ENCODE assay signal across 8 cellular contexts in genomic region chr9:34646211-34647083, GRCh38. TPM values are rescaled to one million over a fixed set of nuclear protein-coding genes. Genes with fewer than 3 reads are reported as not detected.
A peak's percentile ranks its signal among the peaks of the same experiment; 100 is the strongest.
DNase-seq lines count a peak whose midpoint lies in the region; ATAC-seq and TF ChIP-seq lines count a peak whose summit lies in the region.

Gene GALT, plus strand, starts transcription at chr9:34646675. Its CDS starts 30 bp downstream, at chr9:34646705.

- H2AFZ ChIP-seq in GM23248 (peak within 1 kb of the TSS; percentile 95), fibroblast of lung (ENCODE audit: low read length) (peak within 1 kb of the TSS; percentile 99)

- H3K79me2 ChIP-seq in GM23248 (ENCODE audit: insufficient read depth): peaks cover 15% of the 10 kb centered on the region
- H3K79me2 ChIP-seq in fibroblast of lung (ENCODE audit: control insufficient read depth, insufficient read depth, low read length): peaks cover 10% of the 10 kb centered on the region

- intact Hi-C loops in natural killer cell (cut with micrococcal nuclease): loop anchor here (1.0 to 5.0 kb wide), 3 partner anchors 9 to 34 kb away; partner anchors contain the start of genes RPP25L and SIGMAR1

- H3K36me3 ChIP-seq in GM23248 (ENCODE audit: low read depth): no peaks in the 10 kb centered on the region
- peaks cover 6% of the 10 kb centered on the region for H3K36me3 ChIP-seq in fibroblast of lung (ENCODE audit: control insufficient read depth, insufficient read depth, low read length)

- peaks cover 13% of the 10 kb centered on the region; the same call in 1 of the 2 replicates for H3F3A ChIP-seq in GM23248 (ENCODE audit: insufficient read depth)

- H3K27me3 ChIP-seq in GM23248 (replicated peaks; ENCODE audit: insufficient read depth) (no peaks in the 10 kb centered on the region), fibroblast of lung (ENCODE audit: control insufficient read depth, insufficient read depth, low read length) (no peaks in the 10 kb centered on the region)

- H3K4me2 ChIP-seq in GM23248 (ENCODE audit: unreplicated experiment): peak within 1 kb of the TSS; percentile 80
- peak within 1 kb of the TSS; percentile 99 for H3K4me2 ChIP-seq in fibroblast of lung (ENCODE audit: extremely low read depth, insufficient read depth, low read length)

- H3K27me3 Mint-ChIP-seq in activated T-helper 17 cell treated with anti-CD3 and anti-CD28 coated beads, Interleukin-2, amount 50 U/mL, for 72 hours: no peaks in the 10 kb centered on the region
- no peaks in the 10 kb centered on the region for H3K27me3 Mint-ChIP-seq in natural killer cell (ENCODE audit: low read depth in 2 of 2)

- TF ChIP-seq CTCF in fibroblast of lung (conservative IDR thresholded peaks at IDR 0.05 in 1 of 2, IDR thresholded peaks at IDR 0.05 in 1 of 2; ENCODE audit: low read depth in 1 of 2, low read length in 2 of 2) (peak; percentile 54 to 67), natural killer cell (IDR thresholded peaks at IDR 0.05) (peak; percentile 46)

- DNase-seq in EH (ENCODE audit: low read depth): peak; percentile 86
- peak; percentile 89 for DNase-seq in GM23248
- DNase-seq in Kasumi-1 (lab: John Stamatoyannopoulos, UW): peak; percentile 85 to 87
- peak; percentile 87 for DNase-seq in RPMI7951 (ENCODE audit: low read depth)
- DNase-seq in fibroblast of lung (ENCODE audit: low read depth in 2 of 2): peak; percentile 77 to 80
- peak; percentile 96 for DNase-seq in natural killer cell
- DNase-seq in stimulated activated naive CD4-positive, alpha-beta T cell (lab: John Stamatoyannopoulos, UW): peak; percentile 83 to 97 (median 91)

- no peaks in the 10 kb centered on the region for H3K9me3 Mint-ChIP-seq in activated T-helper 17 cell treated with anti-CD3 and anti-CD28 coated beads, Interleukin-2, amount 50 U/mL, for 72 hours
- H3K9me3 Mint-ChIP-seq in natural killer cell: no peaks in the 10 kb centered on the region

- H3K27ac ChIP-seq in GM23248 (peak within 1 kb of the TSS; percentile 74), fibroblast of lung (ENCODE audit: insufficient read depth, low read length) (peak within 1 kb of the TSS; percentile 67)

- ATAC-seq in activated T-helper 17 cell treated with anti-CD3 and anti-CD28 coated beads, Interleukin-2, amount 50 U/mL, for 72 hours (replicated peaks): peak; percentile 92
- ATAC-seq in natural killer cell: peak; percentile 93 to 96 (median 94)

- H3K4me3 Mint-ChIP-seq in activated T-helper 17 cell treated with anti-CD3 and anti-CD28 coated beads, Interleukin-2, amount 50 U/mL, for 72 hours: peak within 1 kb of the TSS; percentile 95
- peak within 1 kb of the TSS; percentile 89 for H3K4me3 Mint-ChIP-seq in natural killer cell

- peaks cover 20% of the 10 kb centered on the region for H3K4me1 Mint-ChIP-seq in activated T-helper 17 cell treated with anti-CD3 and anti-CD28 coated beads, Interleukin-2, amount 50 U/mL, for 72 hours
- H3K4me1 Mint-ChIP-seq in natural killer cell: peaks cover 22 to 26% of the 10 kb centered on the region in 2 donors

- H3K27ac Mint-ChIP-seq in activated T-helper 17 cell treated with anti-CD3 and anti-CD28 coated beads, Interleukin-2, amount 50 U/mL, for 72 hours: peak within 1 kb of the TSS; percentile 88
- H3K27ac Mint-ChIP-seq in natural killer cell: peak within 1 kb of the TSS; percentile 77 to 89

- H3K9me3 ChIP-seq in GM23248 (ENCODE audit: low read depth) (no peaks in the 10 kb centered on the region), fibroblast of lung (ENCODE audit: control insufficient read depth, insufficient read depth, low read depth, low read length) (no peaks in the 10 kb centered on the region)

- H3K4me1 ChIP-seq in GM23248 (ENCODE audit: insufficient read depth) (peaks cover 16% of the 10 kb centered on the region), fibroblast of lung (ENCODE audit: control insufficient read depth, extremely low read depth, insufficient read depth, low read length) (peaks cover 16% of the 10 kb centered on the region)

- 5% methylated on average over 32 to 43 of the region's 43 CpGs for WGBS in GM23248 (ENCODE audit: low coverage in 1 of 2, low lambda C conversion rate in 2 of 2, missing lambda C conversion rate in 2 of 2), 2 experiments

- in situ Hi-C loops in GM23248 (cut with MboI): no loop called here

- peaks cover 40% of the 10 kb centered on the region for H3K36me3 Mint-ChIP-seq in activated T-helper 17 cell treated with anti-CD3 and anti-CD28 coated beads, Interleukin-2, amount 50 U/mL, for 72 hours (ENCODE audit: low read depth)
- H3K36me3 Mint-ChIP-seq in natural killer cell: no peaks in the 10 kb centered on the region

- H3K9me2 ChIP-seq in GM23248 (ENCODE audit: insufficient read depth): no peaks in the 10 kb centered on the region

- H3K9ac ChIP-seq in GM23248 (peak within 1 kb of the TSS; percentile 85), fibroblast of lung (ENCODE audit: insufficient read depth, low read length) (peak within 1 kb of the TSS; percentile 79)

- H3K4me3 ChIP-seq in GM23248: peak within 1 kb of the TSS; percentile 78
- peak within 1 kb of the TSS; percentile 73 to 89 (median 82) for H3K4me3 ChIP-seq in fibroblast of lung (replicated peaks in 1 of 4; ENCODE audit: control extremely low read depth in 1 of 4, insufficient read depth in 1 of 4, low read depth in 3 of 4, low read length in 4 of 4)

- H4K20me1 ChIP-seq in GM23248 (ENCODE audit: insufficient read depth) (no peaks in the 10 kb centered on the region), fibroblast of lung (ENCODE audit: control insufficient read depth, extremely low read depth, insufficient read depth, low read length) (no peaks in the 10 kb centered on the region)

RNA-seq across cellular contexts. Expression of gene GALT, which starts in this region (rescaled TPM):
- total RNA-seq in GM23248 (2014; rRNA removed; shearing (Covaris generic)): 22.4 and 25.5 TPM in 2 replicates
- polyA plus RNA-seq in GM23248 (2016; fragmentation: Nextera tagmentation; extraction: Ambion mirVana) (28.5 and 29.1 TPM in 2 replicates), fibroblast of lung (13.9 and 20.1 TPM in 2 replicates)
- total RNA-seq in RPMI7951 (2014; rRNA removed; shearing (Covaris generic)): 12.6 and 16.7 TPM in 2 replicates
- 10 to 100 TPM; 48.3 to 66.7 TPM for total RNA-seq in activated T-helper 17 cell treated with anti-CD3 and anti-CD28 coated beads, Interleukin-2, amount 50 U/mL, for 72 hours
- total RNA-seq in fibroblast of lung (27.2 and 29.1 TPM in 2 replicates), natural killer cell (100 to 1,000 TPM in 1 of 3 donors, 10 to 100 TPM in 2; 81.9 to 118 (median 89.3) TPM)
- 16.8 and 22.7 TPM in 2 replicates for polyA plus RNA-seq in fibroblast of lung (2012)
- polyA minus RNA-seq in fibroblast of lung (ENCODE audit: low replicate concordance): 14.0 and 32.5 TPM in 2 replicates

Comparison
In these comparisons a context has a peak if more than half of its experiments do, and no peak if none do; other contexts are left out.
1. Peak in every context shown above with its lines: DNase-seq, ATAC-seq, H3K4me3 ChIP-seq and H3K27ac ChIP-seq.